9 cellular contexts compared by ENCODE assay signal in the genomic region with DNA sequence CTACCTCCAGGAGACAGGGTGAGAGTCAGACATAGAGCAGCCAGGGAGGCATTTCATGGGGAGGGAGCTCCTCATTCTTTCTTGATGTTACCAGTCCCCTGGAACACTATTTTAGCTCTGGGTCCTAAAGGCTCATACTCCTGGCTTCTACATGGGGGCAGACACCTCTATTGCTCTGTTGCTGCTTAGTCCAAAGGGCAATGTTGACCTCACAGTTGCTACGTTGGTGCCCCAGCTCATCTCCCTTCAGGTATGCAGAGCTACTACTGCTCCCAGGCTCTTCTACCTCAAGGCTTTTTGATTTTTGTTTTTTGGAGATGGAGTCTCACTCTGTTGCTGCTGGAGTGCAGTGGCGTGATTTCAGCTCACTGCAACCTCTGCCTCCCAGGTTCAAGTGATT. TPM values are rescaled to one million over a fixed set of nuclear protein-coding genes. Genes with fewer than 3 reads are reported as not detected.
"Had no signal": no experiment of that assay in that cellular context is flagged by ENCODE, and none has a peak within 500 bp of the region (broad histone marks: within the 10 kb centered on the region; RNA-seq: fewer than 3 reads in every experiment).

No MANE protein-coding gene starts in this region.

- H3K4me3 ChIP-seq: K562 had no signal

- H3K27ac ChIP-seq: HL-60 had no signal

- DNase-seq: IMR-90, KBM-7, KG1 had no signal

- ATAC-seq: K562 had no signal

- FAIRE-seq: HTR-8/SVneo, K562 had no signal

RNA-seq across cellular contexts. Expression of gene ITGA9, which starts 32.0 kb away (rescaled TPM):
- total RNA-seq: HT-29, HT1080 had no signal
- polyA plus RNA-seq: IgD-negative memory B cell, IMR-90 had no signal
